ENCODE assay signal across 19 cellular contexts in the genomic region with DNA sequence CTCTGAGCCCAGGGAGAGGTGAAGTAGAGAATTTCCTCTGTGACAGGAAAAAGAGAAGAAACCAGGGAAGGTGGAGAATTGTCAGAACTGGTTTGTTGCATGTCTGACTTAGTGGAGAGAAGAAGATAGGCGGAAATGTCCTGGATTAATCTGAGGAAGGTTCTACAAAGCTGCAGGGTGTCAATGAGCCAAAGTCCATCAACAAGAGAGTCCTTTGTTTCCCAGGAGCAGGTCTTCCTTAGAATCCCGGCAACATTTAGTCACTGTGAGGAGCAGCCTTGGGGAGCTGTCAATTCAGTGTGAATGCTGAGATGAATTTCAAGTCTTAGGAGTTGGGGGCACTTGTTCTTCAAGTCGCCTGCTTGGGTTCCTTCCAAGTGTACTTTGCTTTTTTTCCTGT.
DNase-seq lines count a peak whose midpoint lies in the region; TF ChIP-seq lines count a peak whose summit lies in the region.
"Had no signal": no experiment of that assay in that cellular context is flagged by ENCODE, and none has a peak within 500 bp of the region (broad histone marks: within the 10 kb centered on the region; RNA-seq: fewer than 3 reads in every experiment).

No MANE protein-coding gene starts in this region.

- no peak for TF ChIP-seq EP300 in esophagus muscularis mucosa (IDR thresholded peaks at IDR 0.05)

- H3K36me3 ChIP-seq in adipocyte (ENCODE audit: control insufficient read depth, insufficient read depth, low read length, severe bottlenecking), result no peaks in the 10 kb centered on the region
- no peaks in the 10 kb centered on the region for H3K36me3 ChIP-seq in esophagus muscularis mucosa

- H3K4me1 ChIP-seq in adipocyte (ENCODE audit: control insufficient read depth, insufficient read depth, low read length) (peaks cover 15% of the 10 kb centered on the region), esophagus muscularis mucosa (no peaks in the 10 kb centered on the region)
- H3K4me1 ChIP-seq: A549 had no signal

- DNase-seq in adipocyte (ENCODE audit: low read depth) (no peak), esophagus muscularis mucosa (ENCODE audit: extremely low spot score) (peak; percentile 60), mucosa of gallbladder (ENCODE audit: low spot score) (peak; percentile 17), retina (peak; percentile 16), T-helper 1 cell (no peak), NCI-H524 treated with DMSO at 0.1 percent for 48 hours (lab: John Stamatoyannopoulos, UW) (no peak), Ammon's horn (ENCODE audit: low spot score) (no peak)
- DNase-seq: AML-193; CD8-positive, alpha-beta memory T cell; DMS 273 treated with DMSO at 0.1 percent for 48 hours; DND-41; MM.1S; NCI-H2029; NCI-H446 treated with DMSO at 0.1 percent for 48 hours; SHP77 had no signal

- H3K9me3 ChIP-seq in adipocyte (ENCODE audit: control insufficient read depth, low read length) (peaks cover 11% of the 10 kb centered on the region), esophagus muscularis mucosa (peaks cover 0 to 13% (median 5%) of the 10 kb centered on the region in 4 donors)
- H3K9me3 ChIP-seq: A549 had no signal

- no peak overlapping the region for H3K9ac ChIP-seq in adipocyte (ENCODE audit: low read length)
- H3K9ac ChIP-seq: KMS-11 had no signal

- TF ChIP-seq POLR2A in esophagus muscularis mucosa (IDR thresholded peaks at IDR 0.05; ENCODE audit: low read depth), result no peak

- TF ChIP-seq CTCF in esophagus muscularis mucosa (IDR thresholded peaks at IDR 0.05), result no peak

- 24% methylated on average over 3 of the region's 3 CpGs for WGBS in esophagus muscularis mucosa

- intact Hi-C loops in esophagus muscularis mucosa (cut with DNase I), result no loop called here

- H3K27ac ChIP-seq in esophagus muscularis mucosa (replicated peaks in 1 of 4), result no peak overlapping the region
- H3K27ac ChIP-seq: A549, HL-60, KMS-11, RWPE1 had no signal

- peaks cover 3% of the 10 kb centered on the region for H3K27me3 ChIP-seq in adipocyte (replicated peaks; ENCODE audit: control insufficient read depth, insufficient read depth, low read length)
- H3K27me3 ChIP-seq in esophagus muscularis mucosa, result peaks cover 0 to 6% (median 0%) of the 10 kb centered on the region in 4 donors

- H3K4me3 ChIP-seq in adipocyte (ENCODE audit: low read length) (peak overlapping the region; percentile 27), esophagus muscularis mucosa (no peak overlapping the region)
- H3K4me3 ChIP-seq: A549 had no signal

Comparison
In these comparisons a context has a peak if more than half of its experiments do, and no peak if none do; other contexts are left out.
1. DNase-seq: peak in esophagus muscularis mucosa (single experiment), mucosa of gallbladder (single experiment) and retina (single experiment); none in adipocyte (single experiment), T-helper 1 cell (0 of 5), NCI-H524 treated with DMSO at 0.1 percent for 48 hours (single experiment) and Ammon's horn (single experiment).